26 cellular contexts compared by ENCODE assay signal in the genomic region with DNA sequence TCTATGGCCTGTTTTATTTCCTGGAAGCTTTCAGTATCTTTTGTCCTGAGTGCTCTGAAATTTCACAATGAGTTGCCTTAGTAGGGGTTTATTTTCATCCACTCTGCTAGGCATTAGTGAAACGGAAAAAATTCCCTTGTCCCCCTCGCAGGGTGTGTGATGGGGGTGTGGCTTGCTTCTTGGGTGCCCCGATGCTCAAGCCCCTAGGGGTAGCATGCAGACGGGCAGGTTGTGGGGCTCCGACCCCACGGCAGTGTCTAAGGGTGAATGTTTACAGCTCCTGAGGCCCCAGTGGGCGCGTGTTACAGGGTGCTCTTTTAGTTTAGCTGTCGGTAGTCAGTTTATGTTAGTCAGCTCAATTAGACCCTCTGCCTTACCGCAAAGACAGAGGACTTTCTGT.
"Had no signal": no experiment of that assay in that cellular context is flagged by ENCODE, and none has a peak within 500 bp of the region (broad histone marks: within the 10 kb centered on the region; RNA-seq: fewer than 3 reads in every experiment).

No MANE protein-coding gene starts in this region.

- H3K27me3 Mint-ChIP-seq: naive thymus-derived CD8-positive, alpha-beta T cell; stimulated activated naive CD8-positive, alpha-beta T cell treated with anti-CD3 and anti-CD28 coated beads, Interleukin-15, Interleukin-2, amounts not matched to agents 100 ng/mL and 50 ng/mL, for 24 hours; type B pancreatic cell had no signal

- DNase-seq: heart left ventricle; kidney glomerular epithelial cell; left cardiac atrium; left lung; lower lobe of right lung; mammary epithelial cell; mesenchymal stem cell; naive thymus-derived CD8-positive, alpha-beta T cell; pancreas; posterior cingulate gyrus; retina; right cardiac atrium; sigmoid colon; small intestine; spleen; stimulated activated CD4-positive, alpha-beta T cell treated with anti-CD3 and anti-CD28 coated beads, Interleukin-4, amount 100 ng/mL, for 24 hours; stimulated activated naive CD4-positive, alpha-beta T cell; uterus had no signal

- H3K4me1 ChIP-seq: heart left ventricle, left lung, lower lobe of right lung, pancreas, prostate gland, sigmoid colon, spleen, suprapubic skin, tibial nerve, uterus had no signal

- H3K4me1 Mint-ChIP-seq: naive thymus-derived CD8-positive, alpha-beta T cell; nephron; stimulated activated effector memory CD8-positive, alpha-beta T cell treated with anti-CD3 and anti-CD28 coated beads, Interleukin-12 subunit alpha, Interleukin-12 subunit beta, amount 100 ng/mL, for 72 hours had no signal

- H3K27ac Mint-ChIP-seq: nephron; stimulated activated effector memory CD8-positive, alpha-beta T cell treated with anti-CD3 and anti-CD28 coated beads, Interleukin-12 subunit alpha, Interleukin-12 subunit beta, amount 100 ng/mL, for 72 hours; stimulated activated naive CD8-positive, alpha-beta T cell treated with anti-CD3 and anti-CD28 coated beads, Interleukin-15, Interleukin-2, amounts not matched to agents 100 ng/mL and 50 ng/mL, for 24 hours; type B pancreatic cell had no signal

- H3K9me3 ChIP-seq: heart left ventricle, left lung, lower lobe of right lung, pancreas, prostate gland, sigmoid colon, spleen, suprapubic skin, tibial nerve, uterus had no signal

- H3K36me3 ChIP-seq: heart left ventricle, left lung, lower lobe of right lung, pancreas, prostate gland, sigmoid colon, spleen, suprapubic skin, tibial nerve, uterus had no signal

- H3K36me3 Mint-ChIP-seq: stimulated activated effector memory CD8-positive, alpha-beta T cell treated with anti-CD3 and anti-CD28 coated beads, Interleukin-12 subunit alpha, Interleukin-12 subunit beta, amount 100 ng/mL, for 72 hours; type B pancreatic cell had no signal

- H3K27ac ChIP-seq: heart left ventricle, left lung, lower lobe of right lung, pancreas, prostate gland, sigmoid colon, spleen, suprapubic skin, tibial nerve, uterus had no signal

- H3K4me3 ChIP-seq: heart left ventricle, left lung, lower lobe of right lung, pancreas, prostate gland, sigmoid colon, spleen, suprapubic skin, tibial nerve, uterus had no signal

- H3K27me3 ChIP-seq: heart left ventricle, left lung, pancreas, sigmoid colon, spleen, suprapubic skin, tibial nerve, uterus had no signal

- H3K9me3 Mint-ChIP-seq: stimulated activated effector memory CD8-positive, alpha-beta T cell treated with anti-CD3 and anti-CD28 coated beads, Interleukin-12 subunit alpha, Interleukin-12 subunit beta, amount 100 ng/mL, for 72 hours; stimulated activated naive CD8-positive, alpha-beta T cell treated with anti-CD3 and anti-CD28 coated beads, Interleukin-15, Interleukin-2, amounts not matched to agents 100 ng/mL and 50 ng/mL, for 24 hours; type B pancreatic cell had no signal

- H3K4me3 Mint-ChIP-seq: naive thymus-derived CD8-positive, alpha-beta T cell; nephron; stimulated activated effector memory CD8-positive, alpha-beta T cell treated with anti-CD3 and anti-CD28 coated beads, Interleukin-12 subunit alpha, Interleukin-12 subunit beta, amount 100 ng/mL, for 72 hours; stimulated activated naive CD8-positive, alpha-beta T cell treated with anti-CD3 and anti-CD28 coated beads, Interleukin-15, Interleukin-2, amounts not matched to agents 100 ng/mL and 50 ng/mL, for 24 hours; type B pancreatic cell had no signal

- FAIRE-seq: keratinocyte, pancreas, small intestine had no signal

- ATAC-seq: heart left ventricle; left cardiac atrium; left lung; lower lobe of right lung; naive thymus-derived CD8-positive, alpha-beta T cell; pancreas; right cardiac atrium; stimulated activated effector memory CD8-positive, alpha-beta T cell treated with anti-CD3 and anti-CD28 coated beads, Interleukin-12 subunit alpha, Interleukin-12 subunit beta, amount 100 ng/mL, for 72 hours had no signal
